ENCODE assay signal across 8 cellular contexts in genomic region chr3:141876891-141877561, GRCh38.
DNase-seq lines count a peak whose midpoint lies in the region; ATAC-seq lines count a peak whose summit lies in the region.

No MANE protein-coding gene starts in this region.

- in situ Hi-C loops in KBM-7 (cut with MboI; ENCODE audit: low pct_unique_long_range_greater_than_20kb, low sequenced_read_pairs) = no loop called here

- H3K27ac ChIP-seq in caudate nucleus (ENCODE audit: low read depth, low read length) = peak overlapping the region; percentile 88

- ATAC-seq in GM21717 (IDR thresholded peaks at IDR 0.05; ENCODE audit: unreplicated experiment) = peak; percentile 20

- DNase-seq in GDM1 (lab: John Stamatoyannopoulos, UW) (peak; percentile 26), Kasumi-1 (lab: John Stamatoyannopoulos, UW) (peak; percentile 31 to 37), caudate nucleus (lab: John Stamatoyannopoulos, UW) (peak in 49 of 61 donors; percentile 3 to 75 (median 32)), kidney glomerular epithelial cell (lab: John Stamatoyannopoulos, UW) (peak; percentile 41), KBM-7 (no peak)
- peak; percentile 7 to 40 (median 34) for DNase-seq in activated CD4-positive, CD25-positive, alpha-beta regulatory T cell (lab: John Stamatoyannopoulos, UW)
- DNase-seq in stimulated activated CD4-positive, alpha-beta T cell treated with anti-CD3 and anti-CD28 coated beads, Interleukin-15, amount 100 ng/mL, for 24 hours = peak; percentile 81
